In the genomic region with DNA sequence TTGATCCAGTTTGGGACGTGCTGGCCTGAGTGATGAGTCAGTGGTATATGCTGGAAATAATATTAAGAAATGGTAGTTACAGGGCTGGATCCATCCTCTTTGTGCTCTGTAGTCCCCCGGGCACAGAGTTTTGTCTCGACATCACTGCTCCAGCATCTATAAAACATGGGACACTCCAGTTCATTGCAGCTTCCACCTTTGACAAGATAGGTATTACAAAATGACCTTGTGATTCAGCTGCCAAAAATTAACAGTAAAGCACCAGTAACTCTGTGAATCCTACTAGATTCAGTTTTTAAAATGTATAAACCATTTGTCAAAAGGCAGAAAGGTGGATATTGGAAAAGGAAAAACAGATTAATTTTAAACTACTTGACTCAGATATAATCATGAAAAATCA, we compare ENCODE assay signal across 11 cellular contexts. TPM values are rescaled to one million over a fixed set of nuclear protein-coding genes. Genes with fewer than 3 reads are reported as not detected.
DNase-seq lines count a peak whose midpoint lies in the region; ATAC-seq and TF ChIP-seq lines count a peak whose summit lies in the region.
"Had no signal": no experiment of that assay in that cellular context is flagged by ENCODE, and none has a peak within 500 bp of the region (broad histone marks: within the 10 kb centered on the region; RNA-seq: fewer than 3 reads in every experiment).

No MANE protein-coding gene starts in this region.

- H3K4me3 ChIP-seq in BLaER1 (no peak overlapping the region), OCI-LY7 (ENCODE audit: low read depth, low read length, poor library complexity, severe bottlenecking) (peak overlapping the region; percentile 66), endocrine pancreas (ENCODE audit: control insufficient read depth, insufficient read depth, low read length) (peak overlapping the region; percentile 86)
- H3K4me3 ChIP-seq: PC-9 had no signal

- peak overlapping the region; percentile 95 for H3K4me2 ChIP-seq in BLaER1
- peak overlapping the region; percentile 96 for H3K4me2 ChIP-seq in OCI-LY7 (ENCODE audit: low read length)
- H3K4me2 ChIP-seq: PC-9 had no signal

- peaks cover 76% of the 10 kb centered on the region for H3K4me1 ChIP-seq in BLaER1
- peaks cover 65% of the 10 kb centered on the region for H3K4me1 ChIP-seq in OCI-LY7 (ENCODE audit: insufficient read depth, low read length, poor library complexity, severe bottlenecking)
- peaks cover 7% of the 10 kb centered on the region for H3K4me1 ChIP-seq in endocrine pancreas (ENCODE audit: control insufficient read depth, insufficient read depth, low read length)

- ATAC-seq in HG03521 (IDR thresholded peaks at IDR 0.05; ENCODE audit: unreplicated experiment) = no peak

- BruUV-seq in OCI-LY7 (replicated peaks; lab: Mats Ljungman, UMichigan) = no TSS peak

- POLR2A ChIA-PET in OCI-LY7 (lab: Charles Lee) = interaction anchor here (0.6 to 3.3 kb wide), 3 partner anchors 8 to 16 kb away, joined by 3 to 55 read pairs (median 5); partner anchors contain the start of gene GNG2

- CTCF ChIA-PET in OCI-LY7 (lab: Charles Lee; ENCODE audit: unreplicated experiment) = interaction anchor here (0.6 to 0.8 kb wide), 2 partner anchors 16 to 1311 kb away, joined by 3 to 4 read pairs; no protein-coding TSS in a partner anchor

- no peak for TF ChIP-seq CTCF in OCI-LY7 (conservative IDR thresholded peaks at IDR 0.05; ENCODE audit: low read length)

- H3K9me3 ChIP-seq in BLaER1 = no peaks in the 10 kb centered on the region
- peaks cover 7% of the 10 kb centered on the region; the same call in 1 of the 2 replicates for H3K9me3 ChIP-seq in OCI-LY7 (ENCODE audit: low read length)
- H3K9me3 ChIP-seq in endocrine pancreas (ENCODE audit: control insufficient read depth, low read length) = no peaks in the 10 kb centered on the region
- H3K9me3 ChIP-seq: esophagus squamous epithelium had no signal

- intact Hi-C loops in OCI-LY7 (cut with micrococcal nuclease; ENCODE audit: unreplicated experiment) = loop anchor here (2.0 kb wide), 2 partner anchors 133 to 193 kb away; no protein-coding TSS in a partner anchor

- H3K27ac ChIP-seq in BLaER1 (peak overlapping the region; percentile 81), OCI-LY7 (ENCODE audit: low read depth, low read length, poor library complexity, severe bottlenecking) (peak overlapping the region; percentile 97)
- H3K27ac ChIP-seq: PC-9 had no signal

- H4K20me1 ChIP-seq in BLaER1 (no peaks in the 10 kb centered on the region), OCI-LY7 (ENCODE audit: insufficient read depth, low read length) (no peaks in the 10 kb centered on the region)

- H3K9ac ChIP-seq in BLaER1 (no peak overlapping the region), endocrine pancreas (ENCODE audit: control insufficient read depth, insufficient read depth, low read length) (no peak overlapping the region)

- H3K9me2 ChIP-seq in OCI-LY7 (ENCODE audit: insufficient read depth, low read length) = no peaks in the 10 kb centered on the region

- no peaks in the 10 kb centered on the region for H3K79me2 ChIP-seq in OCI-LY7 (ENCODE audit: insufficient read depth, low read depth, low read length)

- H3K36me3 ChIP-seq in BLaER1 = no peaks in the 10 kb centered on the region
- no peaks in the 10 kb centered on the region; the same call in 1 of the 2 replicates for H3K36me3 ChIP-seq in OCI-LY7 (ENCODE audit: insufficient read depth, low read length)
- no peaks in the 10 kb centered on the region for H3K36me3 ChIP-seq in endocrine pancreas (ENCODE audit: control insufficient read depth, insufficient read depth, low read length)
- H3K36me3 ChIP-seq: esophagus squamous epithelium had no signal

- H3K27me3 ChIP-seq in BLaER1 (no peaks in the 10 kb centered on the region), endocrine pancreas (ENCODE audit: control insufficient read depth, insufficient read depth, low read length) (no peaks in the 10 kb centered on the region)
- H3K27me3 ChIP-seq: esophagus squamous epithelium had no signal

- DNase-seq in EH (ENCODE audit: low read depth) (peak; percentile 32), OCI-LY7 (ENCODE audit: low spot score) (no peak), NCI-H510A treated with DMSO at 0.1 percent for 48 hours (lab: John Stamatoyannopoulos, UW) (no peak), COLO668 (lab: John Stamatoyannopoulos, UW; ENCODE audit: unreplicated experiment) (no peak)
- DNase-seq in stimulated activated CD4-positive, alpha-beta T cell treated with anti-CD3 and anti-CD28 coated beads, Interleukin-12 subunit alpha, Interleukin-12 subunit beta, amount 100 ng/mL, for 4 hours = no peak
- DNase-seq: esophagus squamous epithelium, NCI-H2107, PC-9 had no signal

- peak overlapping the region; percentile 84; the same call in 1 of the 2 replicates for H2AFZ ChIP-seq in OCI-LY7 (ENCODE audit: low read length)
- H2AFZ ChIP-seq: PC-9 had no signal

RNA-seq across cellular contexts. Expression of gene GNG2, which starts 14.6 kb away (rescaled TPM):
- 22.3 and 24.0 TPM in 2 replicates for total RNA-seq in OCI-LY7 (2014; rRNA removed; shearing (Covaris generic))
- 32.0 and 40.9 TPM in 2 replicates for total RNA-seq in OCI-LY7 (2022)
